1 cellular context compared by ENCODE assay signal in the genomic region with DNA sequence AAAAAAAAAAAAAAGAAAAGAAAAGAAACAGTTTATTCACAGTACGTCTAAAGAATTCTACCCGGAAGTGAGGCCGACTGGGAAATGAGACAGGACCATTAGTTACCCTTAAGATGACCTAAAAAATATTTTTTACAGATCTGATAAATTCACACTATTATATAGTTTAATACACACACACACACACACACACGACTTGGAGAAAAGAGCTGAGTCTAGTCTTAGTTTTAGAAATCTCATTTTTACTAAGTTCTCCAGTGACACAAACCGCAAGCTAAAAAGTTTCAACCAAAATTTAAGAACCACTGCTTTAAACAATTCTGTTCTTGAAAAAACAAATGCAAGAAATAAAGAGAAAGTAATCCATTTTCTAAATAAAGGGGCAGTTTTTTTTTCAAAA.
TF ChIP-seq lines count a peak whose summit lies in the region.

No MANE protein-coding gene starts in this region.

TF ChIP-seq in endothelial cell of umbilical vein, 7 proteins besides CTCF, POLR2A, EP300 and RAD21 (continued from another document):
- no peak for TF ChIP-seq JUN (IDR thresholded peaks at IDR 0.05; ENCODE audit: borderline replicate concordance, insufficient read depth, insufficient read length, low read depth)
- TF ChIP-seq FOS (IDR thresholded peaks at IDR 0.05; ENCODE audit: borderline replicate concordance, insufficient read depth, low read length): no peak
- no peak for TF ChIP-seq GATA2 (IDR thresholded peaks at IDR 0.05; ENCODE audit: insufficient read depth, insufficient read length, low read depth, low read length)
